In the genomic region with DNA sequence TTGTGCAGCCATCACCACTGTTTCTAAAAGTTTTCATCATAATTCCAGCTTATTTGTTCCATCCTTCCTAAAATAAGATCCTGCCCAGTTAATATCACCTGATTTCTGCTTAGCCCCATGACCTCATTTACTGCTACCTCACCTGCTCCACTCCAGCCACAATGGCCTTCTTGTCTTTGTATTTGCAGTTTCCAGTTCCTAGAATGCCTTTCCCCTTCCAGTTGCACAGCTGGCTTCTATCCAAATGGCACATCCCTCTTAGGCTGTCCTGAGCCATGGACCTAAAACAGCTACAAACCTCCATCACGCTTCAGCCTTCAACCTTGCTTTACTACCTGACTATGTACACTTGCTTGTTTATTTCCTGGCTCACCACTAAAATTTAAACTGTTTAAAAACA, we compare ENCODE assay signal across 22 cellular contexts. TPM values are rescaled to one million over a fixed set of nuclear protein-coding genes. Genes with fewer than 3 reads are reported as not detected.
DNase-seq lines count a peak whose midpoint lies in the region; ATAC-seq and TF ChIP-seq lines count a peak whose summit lies in the region.
"Had no signal": no experiment of that assay in that cellular context is flagged by ENCODE, and none has a peak within 500 bp of the region (broad histone marks: within the 10 kb centered on the region; RNA-seq: fewer than 3 reads in every experiment).

No MANE protein-coding gene starts in this region.

- H3K9me3 ChIP-seq in left ventricle myocardium inferior (replicated peaks) = no peaks in the 10 kb centered on the region
- H3K9me3 ChIP-seq: esophagus muscularis mucosa, gastroesophageal sphincter, SJSA1, testis had no signal

- no peak for TF ChIP-seq CTCF in left ventricle myocardium inferior (IDR thresholded peaks at IDR 0.05; ENCODE audit: borderline replicate concordance)
- no peak for TF ChIP-seq CTCF in brain microvascular endothelial cell (IDR thresholded peaks at IDR 0.05; ENCODE audit: low read depth, low read length, missing control alignments)

- H3K36me3 ChIP-seq in left ventricle myocardium inferior (no peaks in the 10 kb centered on the region), brain microvascular endothelial cell (replicated peaks) (no peaks in the 10 kb centered on the region)
- H3K36me3 ChIP-seq: esophagus muscularis mucosa, gastroesophageal sphincter, SJSA1 had no signal

- H3K4me1 ChIP-seq in left ventricle myocardium inferior = peaks cover 14% of the 10 kb centered on the region
- H3K4me1 ChIP-seq: esophagus muscularis mucosa, gastroesophageal sphincter had no signal

- no peaks in the 10 kb centered on the region for H3K27me3 ChIP-seq in left ventricle myocardium inferior (ENCODE audit: low read depth)
- H3K27me3 ChIP-seq in brain microvascular endothelial cell (replicated peaks) = no peaks in the 10 kb centered on the region
- H3K27me3 ChIP-seq: esophagus muscularis mucosa, gastroesophageal sphincter, SJSA1, testis had no signal

- H3K27ac ChIP-seq in left ventricle myocardium inferior (replicated peaks) = no peak overlapping the region
- no peak overlapping the region for H3K27ac ChIP-seq in brain microvascular endothelial cell
- H3K27ac ChIP-seq: C4-2B, esophagus muscularis mucosa, gastroesophageal sphincter, SJSA1, testis had no signal

- in situ Hi-C loops in brain microvascular endothelial cell (cut with HindIII; ENCODE audit: low pct_ligation_motif_present, low sequenced_read_pairs) = no loop called here

- no peak overlapping the region for H3K4me3 ChIP-seq in left ventricle myocardium inferior
- no peak overlapping the region for H3K4me3 ChIP-seq in brain microvascular endothelial cell (ENCODE audit: low read depth, low read length)
- H3K4me3 ChIP-seq: esophagus muscularis mucosa, gastroesophageal sphincter, SJSA1, testis had no signal

- intact Hi-C loops in left ventricle myocardium inferior (cut with micrococcal nuclease) = no loop called here

- no peak for ATAC-seq in HG02678 (IDR thresholded peaks at IDR 0.05; ENCODE audit: unreplicated experiment)
- ATAC-seq: PC-3 had no signal

- DNase-seq in DMS153 treated with DMSO at 0.1 percent for 48 hours (lab: John Stamatoyannopoulos, UW; ENCODE audit: unreplicated experiment) = peak; percentile 84
- peak; percentile 62 for DNase-seq in NCI-H1105 (lab: John Stamatoyannopoulos, UW)
- DNase-seq in NCI-H748 (lab: John Stamatoyannopoulos, UW; ENCODE audit: unreplicated experiment) = peak; percentile 85
- DNase-seq in dermis blood vessel endothelial cell = peak; percentile 24
- no peak for DNase-seq in left ventricle myocardium inferior
- DNase-seq in brain microvascular endothelial cell = no peak
- DNase-seq in activated T-cell treated with anti-CD3 and anti-CD28 coated beads, Interleukin-2, amount 50 U/mL, for 48 hours = no peak
- DNase-seq: activated B cell treated with CpG ODN at 0.5 μM for 24 hours; activated CD4-positive, alpha-beta memory T cell treated with anti-CD3 and anti-CD28 coated beads for 36 hours; activated naive CD4-positive, alpha-beta T cell treated with Interleukin-2 at 50 U/mL for 16 hours; activated T-cell treated with anti-CD3 and anti-CD28 coated beads for 4 hours; DND-41; effector memory CD4-positive, alpha-beta T cell; KBM-7; PC-3; stimulated activated CD8-positive, alpha-beta memory T cell treated with anti-CD3 and anti-CD28 coated beads, Interleukin-4, amount 100 ng/mL, for 48 hours; testis had no signal

RNA-seq across cellular contexts. Expression of a gene that starts 6.5 kb away (rescaled TPM):
- total RNA-seq in dermis blood vessel endothelial cell (59.4 and 76.6 TPM in 2 replicates), left ventricle myocardium inferior (100 TPM)

RNA-seq across cellular contexts. Expression of a gene that starts 39.1 kb away (rescaled TPM):
- total RNA-seq in dermis blood vessel endothelial cell = 35.1 and 36.7 TPM in 2 replicates
- total RNA-seq in left ventricle myocardium inferior = 20.3 TPM

Comparison
In these comparisons a context has a peak if more than half of its experiments do, and no peak if none do; other contexts are left out.
1. DNase-seq: peak in DMS153 treated with DMSO at 0.1 percent for 48 hours (single experiment), NCI-H1105 (single experiment), NCI-H748 (single experiment) and dermis blood vessel endothelial cell (single experiment); none in left ventricle myocardium inferior (single experiment), brain microvascular endothelial cell (single experiment) and activated T-cell treated with anti-CD3 and anti-CD28 coated beads, Interleukin-2, amount 50 U/mL, for 48 hours (0 of 2).